8 cellular contexts compared by ENCODE assay signal in genomic region chr4:25913056-25913850, GRCh38. TPM values are rescaled to one million over a fixed set of nuclear protein-coding genes. Genes with fewer than 3 reads are reported as not detected.
DNase-seq lines count a peak whose midpoint lies in the region; ATAC-seq and TF ChIP-seq lines count a peak whose summit lies in the region.

No MANE protein-coding gene starts in this region.

- ATAC-seq in GM21529 (IDR thresholded peaks at IDR 0.05; ENCODE audit: unreplicated experiment) (peak; percentile 32), omental fat pad (ENCODE audit: low FRiP score) (peak; percentile 37)
- peak; percentile 10 to 18 for ATAC-seq in activated T-cell treated with anti-CD3 and anti-CD28 coated beads, Interleukin-2, amount 50 U/mL, for 4 hours

- H3K36me3 ChIP-seq in ES-I3 (ENCODE audit: insufficient read depth, low read length), result no peaks in the 10 kb centered on the region

- peaks cover 7% of the 10 kb centered on the region for H3K9me3 Mint-ChIP-seq in activated T-cell treated with anti-CD3 and anti-CD28 coated beads, Interleukin-2, amount 50 U/mL, for 4 hours

- peak overlapping the region; percentile 95 for H3K4me3 Mint-ChIP-seq in activated T-cell treated with anti-CD3 and anti-CD28 coated beads, Interleukin-2, amount 50 U/mL, for 4 hours

- H3K9me3 ChIP-seq in ES-I3 (ENCODE audit: control insufficient read depth, insufficient read depth, low read length), result no peaks in the 10 kb centered on the region

- H3K4me1 ChIP-seq in ES-I3 (ENCODE audit: insufficient read depth, low read length), result no peaks in the 10 kb centered on the region

- H3K4me3 ChIP-seq in Jurkat, Clone E6-1 (ENCODE audit: low read length), result peak overlapping the region; percentile 67
- H3K4me3 ChIP-seq in foreskin fibroblast (ENCODE audit: low read depth in 1 of 2, low read length in 2 of 2), result peak overlapping the region; percentile 60 to 97

- H3K36me3 Mint-ChIP-seq in activated T-cell treated with anti-CD3 and anti-CD28 coated beads, Interleukin-2, amount 50 U/mL, for 4 hours (ENCODE audit: insufficient read depth), result no peaks in the 10 kb centered on the region

- H3K27me3 Mint-ChIP-seq in activated T-cell treated with anti-CD3 and anti-CD28 coated beads, Interleukin-2, amount 50 U/mL, for 4 hours (ENCODE audit: low read depth), result no peaks in the 10 kb centered on the region

- TF ChIP-seq CTCF in foreskin fibroblast (IDR thresholded peaks at IDR 0.05; ENCODE audit: low read depth, low read length) (no peak), omental fat pad (IDR thresholded peaks at IDR 0.05) (no peak)

- no peak for DNase-seq in Jurkat, Clone E6-1 (ENCODE audit: low read depth, low spot score)
- peak; percentile 21 for DNase-seq in activated T-cell treated with anti-CD3 and anti-CD28 coated beads, Interleukin-2, amount 50 U/mL, for 4 hours
- peak; percentile 28 to 67 for DNase-seq in foreskin fibroblast
- no peak for DNase-seq in omental fat pad (ENCODE audit: low spot score)
- DNase-seq in retina, result no peak
- no peak for DNase-seq in NCI-H526 treated with DMSO at 0.1 percent for 48 hours (lab: John Stamatoyannopoulos, UW)

- peaks cover 21% of the 10 kb centered on the region for H3K4me1 Mint-ChIP-seq in activated T-cell treated with anti-CD3 and anti-CD28 coated beads, Interleukin-2, amount 50 U/mL, for 4 hours (ENCODE audit: low read depth)

- peak overlapping the region; percentile 79 for H3K9ac ChIP-seq in ES-I3 (ENCODE audit: low read depth, low read length)

RNA-seq across cellular contexts. Expression of gene SMIM20, which starts 0.8 kb away (rescaled TPM):
- 42.3 TPM for polyA plus RNA-seq in Jurkat, Clone E6-1 (2012; ENCODE audit: insufficient read depth, insufficient read length)
- total RNA-seq in activated T-cell treated with anti-CD3 and anti-CD28 coated beads, Interleukin-2, amount 50 U/mL, for 4 hours, result 10 to 100 TPM; 18.9 to 22.7 (median 19.5) TPM
- total RNA-seq in omental fat pad, result 10 to 100 TPM; 21.4 to 33.5 (median 25.6) TPM

RNA-seq across cellular contexts. Expression of gene SEL1L3, which starts 50.5 kb away (rescaled TPM):
- polyA plus RNA-seq in Jurkat, Clone E6-1 (2012; ENCODE audit: insufficient read depth, insufficient read length), result 14.9 TPM
- total RNA-seq in activated T-cell treated with anti-CD3 and anti-CD28 coated beads, Interleukin-2, amount 50 U/mL, for 4 hours, result 10 to 100 TPM; 13.7 to 21.9 (median 19.1) TPM
- 10 to 100 TPM; 15.8 to 29.9 (median 21.4) TPM for total RNA-seq in omental fat pad

Comparison
In these comparisons a context has a peak if more than half of its experiments do, and no peak if none do; other contexts are left out.
1. DNase-seq: peak in activated T-cell treated with anti-CD3 and anti-CD28 coated beads, Interleukin-2, amount 50 U/mL, for 4 hours (single experiment) and foreskin fibroblast (2 of 2); none in Jurkat, Clone E6-1 (single experiment), omental fat pad (single experiment), retina (single experiment) and NCI-H526 treated with DMSO at 0.1 percent for 48 hours (single experiment).
2. Peak in every context shown above with its lines, with median percentiles within 50 percentile points of each other: ATAC-seq.